Comparison of ENCODE assay signal across 37 cellular contexts in the genomic region with DNA sequence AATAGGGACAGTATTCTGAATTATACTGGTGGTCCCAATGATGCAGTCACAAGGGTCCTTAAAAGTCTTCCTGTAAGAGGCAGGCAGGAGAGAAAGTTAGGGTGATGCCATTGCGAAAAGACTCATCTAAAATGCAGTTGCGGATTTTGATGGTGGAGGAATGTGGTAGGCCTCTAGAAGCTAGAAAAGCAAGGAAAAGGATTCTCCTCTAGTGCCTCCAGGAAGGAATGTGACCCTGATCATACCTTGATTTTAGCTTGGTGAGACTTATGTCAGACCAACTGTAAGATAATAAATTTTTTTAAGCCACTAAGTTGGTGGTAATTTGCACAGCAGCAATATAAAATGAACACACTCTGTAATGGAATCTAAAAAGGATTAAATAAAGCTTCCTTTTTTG. TPM values are rescaled to one million over a fixed set of nuclear protein-coding genes. Genes with fewer than 3 reads are reported as not detected.
"Had no signal": no experiment of that assay in that cellular context is flagged by ENCODE, and none has a peak within 500 bp of the region (broad histone marks: within the 10 kb centered on the region; RNA-seq: fewer than 3 reads in every experiment).

No MANE protein-coding gene starts in this region.

- DNase-seq: activated CD4-positive, alpha-beta memory T cell treated with anti-CD3 and anti-CD28 coated beads for 36 hours; activated CD4-positive, alpha-beta T cell treated with anti-CD3 and anti-CD28 coated beads for 36 hours; activated CD4-positive, alpha-beta T cell treated with anti-CD3 and anti-CD28 coated beads, Interleukin-2, amount 10 ng/mL, durations not matched to agents 24 days and 14 days; activated CD4-positive, CD25-positive, alpha-beta regulatory T cell; activated CD4-positive, CD25-positive, alpha-beta regulatory T cell treated with anti-CD3 and anti-CD28 coated beads, Interleukin-2, amount 50 U/mL, for 72 hours; activated CD8-positive, alpha-beta memory T cell treated with anti-CD3 and anti-CD28 coated beads, Interleukin-2, amount 10 ng/mL, durations not matched to agents 7 days and 5 days; activated CD8-positive, alpha-beta memory T cell treated with anti-CD3 and anti-CD28 coated beads, Interleukin-2, amount 50 U/mL, for 4 hours; activated CD8-positive, alpha-beta T cell treated with anti-CD3 and anti-CD28 coated beads, Interleukin-2, amount 10 ng/mL, durations not matched to agents 7 days and 5 days; activated effector memory CD4-positive, alpha-beta T cell treated with anti-CD3 and anti-CD28 coated beads, Interleukin-2, amount 50 U/mL, for 16 hours; activated naive CD4-positive, alpha-beta T cell treated with anti-CD3 and anti-CD28 coated beads for 36 hours; activated naive CD8-positive, alpha-beta T cell treated with anti-CD3 and anti-CD28 coated beads for 36 hours; activated naive CD8-positive, alpha-beta T cell treated with anti-CD3 and anti-CD28 coated beads, Interleukin-2, amount 50 U/mL, for 24 hours; activated T-cell treated with anti-CD3 and anti-CD28 coated beads, Interleukin-2, amount 50 U/mL, for 1 hour; activated T-cell treated with anti-CD3 and anti-CD28 coated beads, Interleukin-2, amount 50 U/mL, for 48 hours; adrenal gland; amygdala; central memory CD4-positive, alpha-beta T cell; cerebellar nuclear complex; colonic mucosa; effector memory CD4-positive, alpha-beta T cell; endodermal cell; foreskin fibroblast; heart left ventricle; hypothalamus; T-helper 17 cell; T1000; WERI-Rb-1 had no signal

- H3K9me3 ChIP-seq: adrenal gland, ascending aorta, breast epithelium, colonic mucosa, heart left ventricle had no signal

- H3K4me3 ChIP-seq: adrenal gland, ascending aorta, breast epithelium, cardiac muscle cell, colonic mucosa, heart left ventricle had no signal

- H3K4me1 ChIP-seq: ascending aorta, breast epithelium, colonic mucosa, heart left ventricle had no signal

- H3K4me3 Mint-ChIP-seq: activated CD4-positive, alpha-beta memory T cell treated with anti-CD3 and anti-CD28 coated beads for 36 hours; activated CD4-positive, alpha-beta T cell treated with anti-CD3 and anti-CD28 coated beads for 36 hours; activated CD4-positive, alpha-beta T cell treated with anti-CD3 and anti-CD28 coated beads, Interleukin-2, amount 10 ng/mL, durations not matched to agents 24 days and 14 days; activated CD8-positive, alpha-beta memory T cell treated with anti-CD3 and anti-CD28 coated beads, Interleukin-2, amount 10 ng/mL, durations not matched to agents 7 days and 5 days; activated CD8-positive, alpha-beta T cell treated with anti-CD3 and anti-CD28 coated beads, Interleukin-2, amount 10 ng/mL, durations not matched to agents 7 days and 5 days; activated naive CD4-positive, alpha-beta T cell treated with anti-CD3 and anti-CD28 coated beads for 36 hours; activated naive CD4-positive, alpha-beta T cell treated with anti-CD3 and anti-CD28 coated beads, Interleukin-2, amount 50 U/mL, for 24 hours; activated naive CD8-positive, alpha-beta T cell treated with anti-CD3 and anti-CD28 coated beads for 36 hours; activated naive CD8-positive, alpha-beta T cell treated with anti-CD3 and anti-CD28 coated beads, Interleukin-2, amount 50 U/mL, for 24 hours; activated T-helper 1 cell treated with anti-CD3 and anti-CD28 coated beads, Interleukin-12 subunit alpha, Interleukin-12 subunit beta, Interleukin-2, Interleukin-4 antibody, amounts not matched to agents 30 ng/mL and 10 ng/mL and 1 ng/mL, durations not matched to agents 14 hours and 24 hours and 36 hours; brain; endodermal cell; T-helper 17 cell; T-helper 2 cell treated with Interferon-gamma antibody and Interleukin-4, amounts not matched to agents 5 μg/mL and 100 μg/mL, for 36 hours had no signal

- H3K36me3 ChIP-seq: adrenal gland, breast epithelium, colonic mucosa, WERI-Rb-1 had no signal

- H3K4me1 Mint-ChIP-seq: activated CD4-positive, alpha-beta T cell treated with anti-CD3 and anti-CD28 coated beads for 36 hours; activated CD4-positive, alpha-beta T cell treated with anti-CD3 and anti-CD28 coated beads, Interleukin-2, amount 10 ng/mL, durations not matched to agents 24 days and 14 days; activated CD8-positive, alpha-beta memory T cell treated with anti-CD3 and anti-CD28 coated beads, Interleukin-2, amount 10 ng/mL, durations not matched to agents 7 days and 5 days; activated naive CD4-positive, alpha-beta T cell treated with anti-CD3 and anti-CD28 coated beads, Interleukin-2, amount 50 U/mL, for 24 hours; activated naive CD8-positive, alpha-beta T cell treated with anti-CD3 and anti-CD28 coated beads for 36 hours; activated naive CD8-positive, alpha-beta T cell treated with anti-CD3 and anti-CD28 coated beads, Interleukin-2, amount 50 U/mL, for 24 hours; brain; endodermal cell; T-helper 17 cell had no signal

- H3K27me3 Mint-ChIP-seq: activated CD4-positive, alpha-beta memory T cell treated with anti-CD3 and anti-CD28 coated beads for 36 hours; activated CD4-positive, alpha-beta T cell treated with anti-CD3 and anti-CD28 coated beads for 36 hours; activated CD4-positive, alpha-beta T cell treated with anti-CD3 and anti-CD28 coated beads, Interleukin-2, amount 10 ng/mL, durations not matched to agents 24 days and 14 days; activated CD8-positive, alpha-beta memory T cell treated with anti-CD3 and anti-CD28 coated beads, Interleukin-2, amount 10 ng/mL, durations not matched to agents 7 days and 5 days; activated naive CD4-positive, alpha-beta T cell treated with anti-CD3 and anti-CD28 coated beads, Interleukin-2, amount 50 U/mL, for 24 hours; activated naive CD8-positive, alpha-beta T cell treated with anti-CD3 and anti-CD28 coated beads for 36 hours; activated naive CD8-positive, alpha-beta T cell treated with anti-CD3 and anti-CD28 coated beads, Interleukin-2, amount 50 U/mL, for 24 hours; brain; T-helper 17 cell had no signal

- H3K27ac ChIP-seq: adrenal gland, ascending aorta, breast epithelium, cardiac muscle cell, colonic mucosa, heart left ventricle, WERI-Rb-1 had no signal

- H3K9me3 Mint-ChIP-seq: activated CD4-positive, alpha-beta T cell treated with anti-CD3 and anti-CD28 coated beads, Interleukin-2, amount 10 ng/mL, durations not matched to agents 24 days and 14 days; activated naive CD4-positive, alpha-beta T cell treated with anti-CD3 and anti-CD28 coated beads for 36 hours; activated naive CD4-positive, alpha-beta T cell treated with anti-CD3 and anti-CD28 coated beads, Interleukin-2, amount 50 U/mL, for 24 hours; activated naive CD8-positive, alpha-beta T cell treated with anti-CD3 and anti-CD28 coated beads for 36 hours; activated naive CD8-positive, alpha-beta T cell treated with anti-CD3 and anti-CD28 coated beads, Interleukin-2, amount 50 U/mL, for 24 hours; activated T-helper 1 cell treated with anti-CD3 and anti-CD28 coated beads, Interleukin-12 subunit alpha, Interleukin-12 subunit beta, Interleukin-2, Interleukin-4 antibody, amounts not matched to agents 30 ng/mL and 10 ng/mL and 1 ng/mL, durations not matched to agents 14 hours and 24 hours and 36 hours; activated T-helper 2 cell treated with anti-CD3 and anti-CD28 coated beads, Interferon-gamma antibody, Interleukin-2, Interleukin-4, amounts not matched to agents 10 μg/mL and 5 μg/mL and 100 μg/mL, durations not matched to agents 14 hours and 24 hours and 36 hours; brain; T-helper 2 cell treated with Interferon-gamma antibody and Interleukin-4, amounts not matched to agents 5 μg/mL and 100 μg/mL, for 36 hours had no signal

- ATAC-seq: activated CD4-positive, alpha-beta T cell treated with anti-CD3 and anti-CD28 coated beads for 36 hours; activated CD8-positive, alpha-beta memory T cell treated with anti-CD3 and anti-CD28 coated beads, Interleukin-2, amount 10 ng/mL, durations not matched to agents 7 days and 5 days; activated CD8-positive, alpha-beta T cell treated with anti-CD3 and anti-CD28 coated beads, Interleukin-2, amount 10 ng/mL, durations not matched to agents 7 days and 5 days; activated naive CD8-positive, alpha-beta T cell treated with anti-CD3 and anti-CD28 coated beads, Interleukin-2, amount 50 U/mL, for 24 hours; esophagus mucosa; heart left ventricle; T-helper 17 cell had no signal

- H3K27me3 ChIP-seq: adrenal gland, ascending aorta, breast epithelium, cardiac muscle cell, colonic mucosa, heart left ventricle had no signal

- H3K27ac Mint-ChIP-seq: activated CD4-positive, alpha-beta memory T cell treated with anti-CD3 and anti-CD28 coated beads for 36 hours; activated CD4-positive, alpha-beta T cell treated with anti-CD3 and anti-CD28 coated beads for 36 hours; activated CD4-positive, alpha-beta T cell treated with anti-CD3 and anti-CD28 coated beads, Interleukin-2, amount 10 ng/mL, durations not matched to agents 24 days and 14 days; activated CD8-positive, alpha-beta memory T cell treated with anti-CD3 and anti-CD28 coated beads, Interleukin-2, amount 10 ng/mL, durations not matched to agents 7 days and 5 days; activated CD8-positive, alpha-beta T cell treated with anti-CD3 and anti-CD28 coated beads, Interleukin-2, amount 10 ng/mL, durations not matched to agents 7 days and 5 days; activated naive CD4-positive, alpha-beta T cell treated with anti-CD3 and anti-CD28 coated beads for 36 hours; activated naive CD4-positive, alpha-beta T cell treated with anti-CD3 and anti-CD28 coated beads, Interleukin-2, amount 50 U/mL, for 24 hours; activated naive CD8-positive, alpha-beta T cell treated with anti-CD3 and anti-CD28 coated beads for 36 hours; activated naive CD8-positive, alpha-beta T cell treated with anti-CD3 and anti-CD28 coated beads, Interleukin-2, amount 50 U/mL, for 24 hours; activated T-helper 1 cell treated with anti-CD3 and anti-CD28 coated beads, Interleukin-12 subunit alpha, Interleukin-12 subunit beta, Interleukin-2, Interleukin-4 antibody, amounts not matched to agents 30 ng/mL and 10 ng/mL and 1 ng/mL, durations not matched to agents 14 hours and 24 hours and 36 hours; activated T-helper 2 cell treated with anti-CD3 and anti-CD28 coated beads, Interferon-gamma antibody, Interleukin-2, Interleukin-4, amounts not matched to agents 10 μg/mL and 5 μg/mL and 100 μg/mL, durations not matched to agents 14 hours and 24 hours and 36 hours; brain; endodermal cell; T-helper 17 cell; T-helper 2 cell treated with Interferon-gamma antibody and Interleukin-4, amounts not matched to agents 5 μg/mL and 100 μg/mL, for 36 hours had no signal

RNA-seq across cellular contexts. Expression of a gene that starts 54.5 kb away (rescaled TPM):
- total RNA-seq: activated CD4-positive, alpha-beta memory T cell treated with anti-CD3 and anti-CD28 coated beads for 36 hours; activated CD4-positive, alpha-beta T cell treated with anti-CD3 and anti-CD28 coated beads for 36 hours; activated CD4-positive, alpha-beta T cell treated with anti-CD3 and anti-CD28 coated beads, Interleukin-2, amount 10 ng/mL, durations not matched to agents 24 days and 14 days; activated CD8-positive, alpha-beta memory T cell treated with anti-CD3 and anti-CD28 coated beads for 36 hours; activated CD8-positive, alpha-beta memory T cell treated with anti-CD3 and anti-CD28 coated beads, Interleukin-2, amount 10 ng/mL, durations not matched to agents 7 days and 5 days; activated CD8-positive, alpha-beta T cell treated with anti-CD3 and anti-CD28 coated beads, Interleukin-2, amount 10 ng/mL, durations not matched to agents 7 days and 5 days; activated naive CD4-positive, alpha-beta T cell treated with anti-CD3 and anti-CD28 coated beads for 36 hours; activated naive CD8-positive, alpha-beta T cell treated with anti-CD3 and anti-CD28 coated beads for 36 hours; activated T-helper 1 cell treated with anti-CD3 and anti-CD28 coated beads, Interleukin-12 subunit alpha, Interleukin-12 subunit beta, Interleukin-2, Interleukin-4 antibody, amounts not matched to agents 30 ng/mL and 10 ng/mL and 1 ng/mL, durations not matched to agents 14 hours and 24 hours and 36 hours; activated T-helper 2 cell treated with anti-CD3 and anti-CD28 coated beads, Interferon-gamma antibody, Interleukin-2, Interleukin-4, amounts not matched to agents 10 μg/mL and 5 μg/mL and 100 μg/mL, durations not matched to agents 14 hours and 24 hours and 36 hours; ascending aorta; T-helper 17 cell had no signal
